In the genomic region with DNA sequence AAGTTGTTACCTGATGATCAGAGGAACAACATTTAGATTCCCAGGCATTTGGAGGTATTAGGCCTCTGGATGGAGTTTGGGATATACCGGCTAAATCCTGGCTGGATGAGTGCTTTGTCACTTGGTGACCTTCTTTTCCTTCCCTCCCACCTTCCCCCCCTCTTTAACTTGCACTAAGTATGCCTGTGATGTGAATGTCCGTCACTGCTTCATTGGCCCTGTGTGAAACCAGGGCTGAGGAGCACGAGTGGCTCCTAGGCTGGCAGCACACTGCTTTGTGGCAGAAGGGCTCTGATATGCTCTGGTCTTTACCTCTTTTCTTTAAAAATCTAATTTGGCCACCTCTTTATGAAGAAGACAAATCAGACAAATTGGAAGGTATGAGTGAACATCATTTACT, we compare ENCODE assay signal across 22 cellular contexts.
DNase-seq lines count a peak whose midpoint lies in the region; ATAC-seq, FAIRE-seq and TF ChIP-seq lines count a peak whose summit lies in the region.
"Had no signal": no experiment of that assay in that cellular context is flagged by ENCODE, and none has a peak within 500 bp of the region (broad histone marks: within the 10 kb centered on the region; RNA-seq: fewer than 3 reads in every experiment).

No MANE protein-coding gene starts in this region.

- peaks cover 27% of the 10 kb centered on the region for H3K36me3 Mint-ChIP-seq in activated naive CD8-positive, alpha-beta T cell treated with anti-CD3 and anti-CD28 coated beads, Interleukin-2, amount 10 ng/mL, durations not matched to agents 7 days and 5 days
- H3K36me3 Mint-ChIP-seq in activated naive CD8-positive, alpha-beta T cell treated with anti-CD3 and anti-CD28 coated beads for 36 hours: peaks cover 4% of the 10 kb centered on the region
- H3K36me3 Mint-ChIP-seq in effector memory CD8-positive, alpha-beta T cell (ENCODE audit: insufficient read depth): peaks cover 35% of the 10 kb centered on the region
- H3K36me3 Mint-ChIP-seq in neural crest cell (ENCODE audit: low read depth): no peaks in the 10 kb centered on the region

- H3K9me2 ChIP-seq in OCI-LY7 (ENCODE audit: insufficient read depth, low read length): no peaks in the 10 kb centered on the region

- H3K79me2 ChIP-seq in OCI-LY7 (ENCODE audit: insufficient read depth, low read depth, low read length): no peaks in the 10 kb centered on the region

- TF ChIP-seq CTCF in neural crest cell (conservative IDR thresholded peaks at IDR 0.05): no peak
- no peak for TF ChIP-seq CTCF in OCI-LY7 (conservative IDR thresholded peaks at IDR 0.05; ENCODE audit: low read length)

- no peaks in the 10 kb centered on the region for H3K27me3 Mint-ChIP-seq in activated naive CD8-positive, alpha-beta T cell treated with anti-CD3 and anti-CD28 coated beads, Interleukin-2, amount 10 ng/mL, durations not matched to agents 7 days and 5 days
- no peaks in the 10 kb centered on the region for H3K27me3 Mint-ChIP-seq in activated naive CD8-positive, alpha-beta T cell treated with anti-CD3 and anti-CD28 coated beads for 36 hours
- no peaks in the 10 kb centered on the region for H3K27me3 Mint-ChIP-seq in effector memory CD8-positive, alpha-beta T cell
- H3K27me3 Mint-ChIP-seq in neural crest cell (ENCODE audit: low read depth): no peaks in the 10 kb centered on the region
- H3K27me3 Mint-ChIP-seq: activated naive CD8-positive, alpha-beta T cell had no signal

- no peak for DNase-seq in activated naive CD8-positive, alpha-beta T cell treated with anti-CD3 and anti-CD28 coated beads, Interleukin-2, amount 10 ng/mL, durations not matched to agents 7 days and 5 days
- no peak for DNase-seq in activated naive CD8-positive, alpha-beta T cell treated with anti-CD3 and anti-CD28 coated beads for 36 hours
- no peak for DNase-seq in effector memory CD8-positive, alpha-beta T cell
- no peak for DNase-seq in neural crest cell (ENCODE audit: low read depth, low spot score)
- no peak for DNase-seq in urothelium cell line (ENCODE audit: low spot score)
- DNase-seq in NK-92 (lab: John Stamatoyannopoulos, UW; ENCODE audit: unreplicated experiment): no peak
- DNase-seq in OCI-LY7 (ENCODE audit: low spot score): no peak
- DNase-seq: BE2C; brain microvascular endothelial cell; glutamatergic neuron; HFFc6; MV-4-11; NCI-H1694; nephron progenitor cell; small intestine; stimulated activated CD4-positive, alpha-beta T cell treated with anti-CD3 and anti-CD28 coated beads, Interleukin-2, amount 100 ng/mL, for 24 hours; stimulated activated naive CD4-positive, alpha-beta T cell had no signal

- CTCF ChIA-PET in OCI-LY7 (lab: Charles Lee; ENCODE audit: unreplicated experiment): no interaction called here

- H2AFZ ChIP-seq in OCI-LY7 (ENCODE audit: low read length): no peak overlapping the region

- POLR2A ChIA-PET in activated naive CD8-positive, alpha-beta T cell treated with anti-CD3 and anti-CD28 coated beads, Interleukin-2, amount 10 ng/mL, durations not matched to agents 7 days and 5 days (lab: Charles Lee): no interaction called here
- POLR2A ChIA-PET in OCI-LY7 (lab: Charles Lee): interaction anchor here (0.9 kb wide), 1 partner anchor 316 kb away, joined by 3 read pairs; no protein-coding TSS in a partner anchor

- no peak overlapping the region for H3K4me3 Mint-ChIP-seq in activated naive CD8-positive, alpha-beta T cell treated with anti-CD3 and anti-CD28 coated beads, Interleukin-2, amount 10 ng/mL, durations not matched to agents 7 days and 5 days
- no peak overlapping the region for H3K4me3 Mint-ChIP-seq in activated naive CD8-positive, alpha-beta T cell treated with anti-CD3 and anti-CD28 coated beads for 36 hours
- no peak overlapping the region for H3K4me3 Mint-ChIP-seq in effector memory CD8-positive, alpha-beta T cell
- peak overlapping the region; percentile 47 for H3K4me3 Mint-ChIP-seq in neural crest cell
- H3K4me3 Mint-ChIP-seq: activated naive CD8-positive, alpha-beta T cell; HFFc6; mesothelial cell of epicardium; nephron progenitor cell had no signal

- BruUV-seq in OCI-LY7 (replicated peaks; lab: Mats Ljungman, UMichigan): no TSS peak

- H3K36me3 ChIP-seq in OCI-LY7 (ENCODE audit: insufficient read depth, low read length): peaks cover 51% of the 10 kb centered on the region
- H3K36me3 ChIP-seq: BE2C, brain microvascular endothelial cell, prostate gland had no signal

- no peak overlapping the region for H3K27ac ChIP-seq in OCI-LY7 (ENCODE audit: low read depth, low read length, poor library complexity, severe bottlenecking)
- H3K27ac ChIP-seq: brain microvascular endothelial cell, coronary artery, prostate gland had no signal

- intact Hi-C loops in OCI-LY7 (cut with micrococcal nuclease; ENCODE audit: unreplicated experiment): no loop called here

- no peak overlapping the region for H3K4me3 ChIP-seq in OCI-LY7 (ENCODE audit: low read depth, low read length, poor library complexity, severe bottlenecking)
- H3K4me3 ChIP-seq: coronary artery, prostate gland had no signal

- H3K27ac Mint-ChIP-seq in activated naive CD8-positive, alpha-beta T cell treated with anti-CD3 and anti-CD28 coated beads, Interleukin-2, amount 10 ng/mL, durations not matched to agents 7 days and 5 days: peak overlapping the region; percentile 6
- H3K27ac Mint-ChIP-seq in activated naive CD8-positive, alpha-beta T cell treated with anti-CD3 and anti-CD28 coated beads for 36 hours: no peak overlapping the region
- peak overlapping the region; percentile 55 to 78 for H3K27ac Mint-ChIP-seq in effector memory CD8-positive, alpha-beta T cell
- peak overlapping the region; percentile 13 for H3K27ac Mint-ChIP-seq in neural crest cell (ENCODE audit: unreplicated experiment)
- H3K27ac Mint-ChIP-seq: activated naive CD8-positive, alpha-beta T cell; HFFc6; mesothelial cell of epicardium; nephron progenitor cell had no signal

- FAIRE-seq in urothelium cell line (lab: Jason Lieb, UNC): peak; percentile 90
- FAIRE-seq: small intestine had no signal

- ATAC-seq in activated naive CD8-positive, alpha-beta T cell treated with anti-CD3 and anti-CD28 coated beads, Interleukin-2, amount 10 ng/mL, durations not matched to agents 7 days and 5 days (ENCODE audit: low read depth): no peak
- ATAC-seq in effector memory CD8-positive, alpha-beta T cell (replicated peaks): no peak
- ATAC-seq in activated CD4-positive, CD25-positive, alpha-beta regulatory T cell treated with anti-CD3 and anti-CD28 coated beads, Interleukin-2, amount 50 U/mL, for 24 hours: no peak

- H3K4me1 Mint-ChIP-seq in activated naive CD8-positive, alpha-beta T cell treated with anti-CD3 and anti-CD28 coated beads, Interleukin-2, amount 10 ng/mL, durations not matched to agents 7 days and 5 days: peaks cover 26% of the 10 kb centered on the region
- peaks cover 37% of the 10 kb centered on the region for H3K4me1 Mint-ChIP-seq in activated naive CD8-positive, alpha-beta T cell treated with anti-CD3 and anti-CD28 coated beads for 36 hours
- H3K4me1 Mint-ChIP-seq in effector memory CD8-positive, alpha-beta T cell (ENCODE audit: low read depth in 2 of 2): peaks cover 18 to 38% of the 10 kb centered on the region in 2 donors
- peaks cover 34% of the 10 kb centered on the region for H3K4me1 Mint-ChIP-seq in neural crest cell

- peaks cover 21% of the 10 kb centered on the region for H3K4me1 ChIP-seq in OCI-LY7 (ENCODE audit: insufficient read depth, low read length, poor library complexity, severe bottlenecking)
- H3K4me1 ChIP-seq: BE2C, prostate gland had no signal

- no peaks in the 10 kb centered on the region for H4K20me1 ChIP-seq in OCI-LY7 (ENCODE audit: insufficient read depth, low read length)

- no peaks in the 10 kb centered on the region for H3K9me3 Mint-ChIP-seq in activated naive CD8-positive, alpha-beta T cell treated with anti-CD3 and anti-CD28 coated beads, Interleukin-2, amount 10 ng/mL, durations not matched to agents 7 days and 5 days
- no peaks in the 10 kb centered on the region for H3K9me3 Mint-ChIP-seq in activated naive CD8-positive, alpha-beta T cell treated with anti-CD3 and anti-CD28 coated beads for 36 hours
- H3K9me3 Mint-ChIP-seq in effector memory CD8-positive, alpha-beta T cell: no peaks in the 10 kb centered on the region
- H3K9me3 Mint-ChIP-seq in neural crest cell: no peaks in the 10 kb centered on the region
- H3K9me3 Mint-ChIP-seq: HFFc6, mesothelial cell of epicardium, nephron progenitor cell had no signal

- no peak overlapping the region; the same call in 1 of the 2 replicates for H3K4me2 ChIP-seq in OCI-LY7 (ENCODE audit: low read length)

- H3K9me3 ChIP-seq in OCI-LY7 (ENCODE audit: low read length): no peaks in the 10 kb centered on the region
- H3K9me3 ChIP-seq: BE2C, prostate gland had no signal
